ENCODE assay signal across 8 cellular contexts in genomic region chr2:171574149-171574795, GRCh38. TPM values are rescaled to one million over a fixed set of nuclear protein-coding genes. Genes with fewer than 3 reads are reported as not detected.
A peak's percentile ranks its signal among the peaks of the same experiment; 100 is the strongest.
DNase-seq lines count a peak whose midpoint lies in the region; ATAC-seq and TF ChIP-seq lines count a peak whose summit lies in the region.

No MANE protein-coding gene starts in this region.

- ATAC-seq in HG02870 (IDR thresholded peaks at IDR 0.05; ENCODE audit: unreplicated experiment) (peak; percentile 85), WTC11 (peak; percentile 97)

- no peaks in the 10 kb centered on the region; the same call in 1 of the 2 replicates for H3K27me3 Mint-ChIP-seq in WTC11 (ENCODE audit: low read depth)

- H3K4me1 Mint-ChIP-seq in WTC11 = peaks cover 10% of the 10 kb centered on the region

- H2AFZ ChIP-seq in mammary epithelial cell (ENCODE audit: low read depth, low read length) = peak overlapping the region; percentile 54

- H3K36me3 ChIP-seq in mammary epithelial cell (ENCODE audit: insufficient read depth, low read length) (no peaks in the 10 kb centered on the region), kidney epithelial cell (ENCODE audit: control insufficient read depth, insufficient read depth, low read length) (no peaks in the 10 kb centered on the region)

- no peaks in the 10 kb centered on the region for H4K20me1 ChIP-seq in mammary epithelial cell (ENCODE audit: insufficient read depth, low read length)

- no peak overlapping the region for H3K4me3 Mint-ChIP-seq in WTC11

- TF ChIP-seq CTCF in WTC11 (IDR thresholded peaks at IDR 0.05) = peak; percentile 95
- TF ChIP-seq CTCF in mammary epithelial cell (conservative IDR thresholded peaks at IDR 0.05 in 1 of 2, IDR thresholded peaks at IDR 0.05 in 1 of 2; ENCODE audit: extremely low read depth in 1 of 2, insufficient read depth in 1 of 2, low read depth in 1 of 2, low read length in 2 of 2) = peak; percentile 95 to 97
- peak; percentile 92 for TF ChIP-seq CTCF in kidney epithelial cell (IDR thresholded peaks at IDR 0.05; ENCODE audit: insufficient read depth, low read length, poor library complexity, severe bottlenecking)

- H3K79me2 ChIP-seq in mammary epithelial cell (ENCODE audit: insufficient read depth, low read length) = no peaks in the 10 kb centered on the region

- no peaks in the 10 kb centered on the region for H3K27me3 ChIP-seq in mammary epithelial cell (ENCODE audit: insufficient read depth, low read length)
- no peaks in the 10 kb centered on the region for H3K27me3 ChIP-seq in kidney epithelial cell (ENCODE audit: control insufficient read depth, insufficient read depth, low read length)

- intact Hi-C loops in mammary epithelial cell (cut with micrococcal nuclease) = loop anchor here (1.0 to 10.0 kb wide), 8 partner anchors 113 to 891 kb away; partner anchors contain the start of genes DYNC1I2 and HAT1

- POLR2A ChIA-PET in WTC11 (lab: Charles Lee) = no interaction called here

- no peaks in the 10 kb centered on the region for H3K36me3 Mint-ChIP-seq in WTC11

- no peak overlapping the region for H3K4me2 ChIP-seq in mammary epithelial cell (ENCODE audit: insufficient read depth, low read depth, low read length)

- H3K27ac Mint-ChIP-seq in WTC11 = no peak overlapping the region

- H3K4me3 ChIP-seq in mammary epithelial cell (replicated peaks in 1 of 3; ENCODE audit: insufficient read depth in 1 of 3, low read depth in 2 of 3, low read length in 3 of 3) = no peak overlapping the region
- H3K4me3 ChIP-seq in kidney epithelial cell (ENCODE audit: low read depth, low read length) = no peak overlapping the region

- H3K9me3 Mint-ChIP-seq in WTC11 = no peaks in the 10 kb centered on the region; the same call in 1 of the 2 replicates

- no TSS peak for BruUV-seq in mammary epithelial cell (replicated peaks; lab: Mats Ljungman, UMichigan)

- dilution Hi-C loops in mammary epithelial cell (cut with HindIII; ENCODE audit: low sequenced_read_pairs) = no loop called here

- DNase-seq in NCI-H526 (lab: John Stamatoyannopoulos, UW) (peak; percentile 42 to 79), NCI-H526 treated with DMSO at 0.1 percent for 48 hours (lab: John Stamatoyannopoulos, UW) (no peak), NCI-H2107 treated with DMSO at 0.1 percent for 48 hours (lab: John Stamatoyannopoulos, UW; ENCODE audit: unreplicated experiment) (peak; percentile 10), WTC11 (ENCODE audit: low spot score) (peak; percentile 84), mammary epithelial cell (peak; percentile 66), kidney epithelial cell (ENCODE audit: low read depth) (peak; percentile 28)
- peak; percentile 82 for DNase-seq in stimulated activated CD4-positive, alpha-beta T cell treated with anti-CD3 and anti-CD28 coated beads, Interleukin-1b, Interleukin-23, amount 100 ng/mL, for 48 hours

- 31% methylated on average over 21 of the region's 21 CpGs for WGBS in mammary epithelial cell (ENCODE audit: low coverage, missing lambda C conversion rate)

- H3K9ac ChIP-seq in mammary epithelial cell (ENCODE audit: insufficient read depth, low read length) = no peak overlapping the region

- in situ Hi-C loops in mammary epithelial cell (cut with MboI; ENCODE audit: low sequenced_read_pairs in 2 of 2) = no loop called here

- CTCF ChIA-PET in WTC11 (lab: Charles Lee) = interaction anchor here (0.6 to 3.1 kb wide), 22 partner anchors 11 to 645 kb away, joined by 3 to 14 read pairs (median 4); partner anchors contain the start of genes DYNC1I2 and GORASP2
- CTCF ChIA-PET in mammary epithelial cell (lab: Charles Lee; ENCODE audit: low non-redundant PET) = interaction anchor here (0.7 to 0.8 kb wide), 2 partner anchors 132 to 281 kb away, joined by 4 to 5 read pairs; no protein-coding TSS in a partner anchor

- no peak overlapping the region for H3K27ac ChIP-seq in mammary epithelial cell (ENCODE audit: insufficient read depth, low read depth, low read length)

- no peaks in the 10 kb centered on the region for H3K4me1 ChIP-seq in mammary epithelial cell (ENCODE audit: insufficient read depth, low read length)

- no peaks in the 10 kb centered on the region for H3K9me3 ChIP-seq in mammary epithelial cell (replicated peaks; ENCODE audit: insufficient read depth, low read length)

TF ChIP-seq in WTC11, 78 proteins besides CTCF, POLR2A, EP300 and RAD21:
- TF ChIP-seq E2F1 (CRISPR knock-in tag; IDR thresholded peaks at IDR 0.05) = no peak
- TF ChIP-seq MAX (CRISPR knock-in tag; IDR thresholded peaks at IDR 0.05) = no peak
- TF ChIP-seq NFE2L1 (CRISPR knock-in tag; IDR thresholded peaks at IDR 0.05) = no peak
- TF ChIP-seq TEAD4 (CRISPR knock-in tag; IDR thresholded peaks at IDR 0.05) = no peak
- no peak for TF ChIP-seq MYBL2 (CRISPR knock-in tag; IDR thresholded peaks at IDR 0.05)
- TF ChIP-seq GTF2I (CRISPR knock-in tag; conservative IDR thresholded peaks at IDR 0.05) = no peak
- TF ChIP-seq FOXJ3 (CRISPR knock-in tag; IDR thresholded peaks at IDR 0.05; ENCODE audit: borderline replicate concordance) = no peak
- TF ChIP-seq PRDM15 (CRISPR knock-in tag; IDR thresholded peaks at IDR 0.05) = no peak
- TF ChIP-seq MLX (CRISPR knock-in tag; IDR thresholded peaks at IDR 0.05) = no peak
- no peak for TF ChIP-seq ETV6 (CRISPR knock-in tag; IDR thresholded peaks at IDR 0.05)
- no peak for TF ChIP-seq NR1H2 (CRISPR knock-in tag; IDR thresholded peaks at IDR 0.05)
- no peak for TF ChIP-seq KAT7 (CRISPR knock-in tag; IDR thresholded peaks at IDR 0.05; ENCODE audit: borderline replicate concordance)

RNA-seq across cellular contexts. Expression of gene CYBRD1, which starts 52.0 kb away (rescaled TPM):
- total RNA-seq in WTC11 (2021) (5.9 to 7.9 TPM (median 7.2 TPM) in 3 replicates), mammary epithelial cell (10 to 100 TPM; 25.6 to 62.8 TPM), kidney epithelial cell (6.8 and 8.8 TPM in 2 replicates)
- polyA plus RNA-seq in mammary epithelial cell = 12.7 TPM
- polyA minus RNA-seq in mammary epithelial cell = 65.6 TPM
